Comparison of ENCODE assay signal across 8 cellular contexts in the genomic region with DNA sequence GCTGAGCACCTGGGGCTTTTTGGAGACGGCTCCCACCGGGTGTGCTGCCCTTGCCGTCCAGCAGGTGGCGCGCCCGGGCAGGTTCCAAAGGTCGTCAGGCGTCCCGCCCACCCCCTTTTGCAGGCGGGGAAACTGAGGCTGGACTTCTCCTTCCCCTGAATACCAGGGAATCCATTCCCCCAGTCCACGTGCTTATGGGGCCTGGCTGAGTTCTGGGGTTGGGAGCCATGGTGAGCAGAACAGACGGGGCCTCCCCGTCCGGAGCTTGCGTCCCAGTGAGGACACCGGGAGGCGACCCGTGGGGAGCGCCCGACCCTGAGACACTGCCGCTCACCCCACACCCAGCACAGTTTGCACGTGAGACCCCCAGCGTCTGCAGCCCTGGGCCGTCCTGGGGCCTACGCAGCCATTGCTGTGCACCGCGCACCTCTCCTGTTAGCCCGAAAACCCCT.
DNase-seq lines count a peak whose midpoint lies in the region; ATAC-seq and TF ChIP-seq lines count a peak whose summit lies in the region.

No MANE protein-coding gene starts in this region.

- no peaks in the 10 kb centered on the region for H3K36me3 Mint-ChIP-seq in activated naive CD8-positive, alpha-beta T cell treated with anti-CD3 and anti-CD28 coated beads, Interleukin-2, amount 50 U/mL, for 24 hours (ENCODE audit: low read depth)

- DNase-seq in T follicular helper cell (ENCODE audit: low read depth) (peak; percentile 31), iPS-NIHi7 (ENCODE audit: extremely low spot score) (peak; percentile 87), NCI-H128 (lab: John Stamatoyannopoulos, UW; ENCODE audit: unreplicated experiment) (no peak)
- peak; percentile 69 for DNase-seq in activated naive CD8-positive, alpha-beta T cell treated with anti-CD3 and anti-CD28 coated beads, Interleukin-2, amount 50 U/mL, for 24 hours
- peak; percentile 31 to 44 (median 36) for DNase-seq in stimulated activated CD4-positive, alpha-beta T cell treated with anti-CD3 and anti-CD28 coated beads, TNF-alpha, amount 100 ng/mL, for 4 hours (ENCODE audit: low read depth in 3 of 3)

- H3K9me3 Mint-ChIP-seq in activated naive CD8-positive, alpha-beta T cell treated with anti-CD3 and anti-CD28 coated beads, Interleukin-2, amount 50 U/mL, for 24 hours: peaks cover 3% of the 10 kb centered on the region

- H3K27me3 Mint-ChIP-seq in activated naive CD8-positive, alpha-beta T cell treated with anti-CD3 and anti-CD28 coated beads, Interleukin-2, amount 50 U/mL, for 24 hours: peaks cover 35% of the 10 kb centered on the region

- no peak overlapping the region for H3K27ac Mint-ChIP-seq in activated naive CD8-positive, alpha-beta T cell treated with anti-CD3 and anti-CD28 coated beads, Interleukin-2, amount 50 U/mL, for 24 hours

- ATAC-seq in activated naive CD8-positive, alpha-beta T cell treated with anti-CD3 and anti-CD28 coated beads, Interleukin-2, amount 50 U/mL, for 24 hours: no peak
- no peak for ATAC-seq in GM19035 (IDR thresholded peaks at IDR 0.05; ENCODE audit: unreplicated experiment)
- no peak for ATAC-seq in GM19463 (IDR thresholded peaks at IDR 0.05; ENCODE audit: unreplicated experiment)

- H3K4me1 Mint-ChIP-seq in activated naive CD8-positive, alpha-beta T cell treated with anti-CD3 and anti-CD28 coated beads, Interleukin-2, amount 50 U/mL, for 24 hours: no peaks in the 10 kb centered on the region

- peak; percentile 95 for TF ChIP-seq CTCF in GM12874 (IDR thresholded peaks at IDR 0.05; ENCODE audit: insufficient read depth, low read depth, low read length)

- no peak overlapping the region for H3K4me3 Mint-ChIP-seq in activated naive CD8-positive, alpha-beta T cell treated with anti-CD3 and anti-CD28 coated beads, Interleukin-2, amount 50 U/mL, for 24 hours
